ENCODE assay signal across 9 cellular contexts in genomic region chr16:3612510-3613466, GRCh38. TPM values are rescaled to one million over a fixed set of nuclear protein-coding genes. Genes with fewer than 3 reads are reported as not detected.
DNase-seq lines count a peak whose midpoint lies in the region; ATAC-seq and TF ChIP-seq lines count a peak whose summit lies in the region.
"Had no signal": no experiment of that assay in that cellular context is flagged by ENCODE, and none has a peak within 500 bp of the region (broad histone marks: within the 10 kb centered on the region; RNA-seq: fewer than 3 reads in every experiment).

No MANE protein-coding gene starts in this region.

- H3K36me3 Mint-ChIP-seq in activated CD4-positive, alpha-beta T cell treated with anti-CD3 and anti-CD28 coated beads, Interleukin-2, amount 10 ng/mL, durations not matched to agents 7 days and 5 days (ENCODE audit: low read depth) = peaks cover 36% of the 10 kb centered on the region
- H3K36me3 Mint-ChIP-seq in activated B cell treated with CpG ODN at 0.5 μM for 24 hours (ENCODE audit: low read depth) = peaks cover 26% of the 10 kb centered on the region

- H3K4me1 ChIP-seq in iPS-20b (ENCODE audit: insufficient read depth, low read length) (peaks cover 10% of the 10 kb centered on the region; the same call in 1 of the 2 replicates), subcutaneous abdominal adipose tissue (ENCODE audit: control insufficient read depth in 5 of 5, insufficient read depth in 5 of 5, low read length in 5 of 5) (peaks cover 0 to 29% (median 23%) of the 10 kb centered on the region in 5 donors)

- H3K4me3 Mint-ChIP-seq in activated CD4-positive, alpha-beta T cell treated with anti-CD3 and anti-CD28 coated beads, Interleukin-2, amount 10 ng/mL, durations not matched to agents 7 days and 5 days = peak overlapping the region; percentile 98
- peak overlapping the region; percentile 100 for H3K4me3 Mint-ChIP-seq in activated B cell treated with CpG ODN at 0.5 μM for 24 hours

- no peaks in the 10 kb centered on the region for H3K9me3 ChIP-seq in iPS-20b (ENCODE audit: insufficient read depth, low read depth, low read length)
- no peaks in the 10 kb centered on the region for H3K9me3 ChIP-seq in subcutaneous abdominal adipose tissue (ENCODE audit: control insufficient read depth in 5 of 5, low read length in 5 of 5)

- peak overlapping the region; percentile 95 for H3K4me3 ChIP-seq in iPS-20b (ENCODE audit: low read length)
- H3K4me3 ChIP-seq in subcutaneous abdominal adipose tissue (ENCODE audit: low read depth in 1 of 5, low read length in 5 of 5) = peak overlapping the region; percentile 82 to 97 (median 93)

- H3K36me3 ChIP-seq in iPS-20b (ENCODE audit: insufficient read depth, low read depth, low read length) (peaks cover 15% of the 10 kb centered on the region), subcutaneous abdominal adipose tissue (ENCODE audit: control insufficient read depth in 5 of 5, insufficient read depth in 5 of 5, low read length in 5 of 5) (peaks cover 0 to 4% (median 3%) of the 10 kb centered on the region in 5 donors)

- TF ChIP-seq CTCF in activated B cell treated with CpG ODN at 0.5 μM for 24 hours (IDR thresholded peaks at IDR 0.05) = no peak

- H3K27me3 ChIP-seq in iPS-20b (ENCODE audit: insufficient read depth, low read length) (no peaks in the 10 kb centered on the region), subcutaneous abdominal adipose tissue (ENCODE audit: control insufficient read depth in 5 of 5, insufficient read depth in 4 of 5, low read length in 5 of 5) (no peaks in the 10 kb centered on the region)

- intact Hi-C loops in activated B cell treated with CpG ODN at 0.5 μM for 24 hours (cut with micrococcal nuclease) = loop anchor here (5.0 to 10.0 kb wide), 2 partner anchors 458 to 660 kb away; partner anchors contain the start of gene TFAP4

- ATAC-seq in activated B cell treated with CpG ODN at 0.5 μM for 24 hours (ENCODE audit: low read depth) (no peak), GM18868 (IDR thresholded peaks at IDR 0.05; ENCODE audit: unreplicated experiment) (no peak), HG02642 (IDR thresholded peaks at IDR 0.05; ENCODE audit: poor library complexity, unreplicated experiment) (no peak)

- DNase-seq in activated CD4-positive, alpha-beta T cell treated with anti-CD3 and anti-CD28 coated beads, Interleukin-2, amount 10 ng/mL, durations not matched to agents 7 days and 5 days = no peak
- no peak for DNase-seq in activated CD4-positive, alpha-beta T cell treated with anti-CD3 and anti-CD28 coated beads, Interleukin-2, amount 50 U/mL, for 48 hours
- DNase-seq in activated B cell treated with CpG ODN at 0.5 μM for 24 hours (no peak), glomerular visceral epithelial cell (ENCODE audit: extremely low spot score) (no peak)
- DNase-seq: NCI-H2171 had no signal

- CTCF ChIA-PET in activated CD4-positive, alpha-beta T cell treated with anti-CD3 and anti-CD28 coated beads, Interleukin-2, amount 10 ng/mL, durations not matched to agents 7 days and 5 days (lab: Charles Lee) = interaction anchor here (0.6 kb wide), 1 partner anchor 53 kb away, joined by 3 read pairs; no protein-coding TSS in a partner anchor
- CTCF ChIA-PET in activated B cell treated with CpG ODN at 0.5 μM for 24 hours (lab: Charles Lee) = interaction anchor here (0.9 kb wide), 1 partner anchor 32 kb away, joined by 3 read pairs; no protein-coding TSS in a partner anchor

- peaks cover 61% of the 10 kb centered on the region for H3K4me1 Mint-ChIP-seq in activated CD4-positive, alpha-beta T cell treated with anti-CD3 and anti-CD28 coated beads, Interleukin-2, amount 10 ng/mL, durations not matched to agents 7 days and 5 days
- H3K4me1 Mint-ChIP-seq in activated B cell treated with CpG ODN at 0.5 μM for 24 hours = peaks cover 49% of the 10 kb centered on the region

- no peak overlapping the region for H3K27ac ChIP-seq in iPS-20b (ENCODE audit: low read length)
- H3K27ac ChIP-seq in subcutaneous abdominal adipose tissue (ENCODE audit: low read depth, low read length) = peak overlapping the region; percentile 81

- H3K9me3 Mint-ChIP-seq in activated CD4-positive, alpha-beta T cell treated with anti-CD3 and anti-CD28 coated beads, Interleukin-2, amount 10 ng/mL, durations not matched to agents 7 days and 5 days = no peaks in the 10 kb centered on the region
- H3K9me3 Mint-ChIP-seq in activated B cell treated with CpG ODN at 0.5 μM for 24 hours = no peaks in the 10 kb centered on the region

- H3K27me3 Mint-ChIP-seq in activated CD4-positive, alpha-beta T cell treated with anti-CD3 and anti-CD28 coated beads, Interleukin-2, amount 10 ng/mL, durations not matched to agents 7 days and 5 days = no peaks in the 10 kb centered on the region
- no peaks in the 10 kb centered on the region for H3K27me3 Mint-ChIP-seq in activated B cell treated with CpG ODN at 0.5 μM for 24 hours

- POLR2A ChIA-PET in activated CD4-positive, alpha-beta T cell treated with anti-CD3 and anti-CD28 coated beads, Interleukin-2, amount 10 ng/mL, durations not matched to agents 7 days and 5 days (lab: Charles Lee) = no interaction called here
- POLR2A ChIA-PET in activated B cell treated with CpG ODN at 0.5 μM for 24 hours (lab: Charles Lee) = interaction anchor here (0.8 to 1.4 kb wide), 8 partner anchors 9 to 330 kb away, joined by 3 to 8 read pairs (median 5); partner anchors contain the start of gene TRAP1

- H3K27ac Mint-ChIP-seq in activated CD4-positive, alpha-beta T cell treated with anti-CD3 and anti-CD28 coated beads, Interleukin-2, amount 10 ng/mL, durations not matched to agents 7 days and 5 days = peak overlapping the region; percentile 83
- peak overlapping the region; percentile 57 for H3K27ac Mint-ChIP-seq in activated B cell treated with CpG ODN at 0.5 μM for 24 hours

- H3K9ac ChIP-seq in iPS-20b (ENCODE audit: low read depth, low read length) (peak overlapping the region; percentile 90; the same call in 1 of the 2 replicates), subcutaneous abdominal adipose tissue (ENCODE audit: low read length in 5 of 5) (peak overlapping the region in 4 of 5 donors; percentile 28 to 98 (median 96))

RNA-seq across cellular contexts. Expression of gene SLX4, which starts 1.4 kb away (rescaled TPM):
- 10 to 100 TPM; 13.2 to 13.8 TPM for total RNA-seq in activated CD4-positive, alpha-beta T cell treated with anti-CD3 and anti-CD28 coated beads, Interleukin-2, amount 10 ng/mL, durations not matched to agents 7 days and 5 days
- total RNA-seq in activated B cell treated with CpG ODN at 0.5 μM for 24 hours = 11.4 and 13.0 TPM in 2 replicates

RNA-seq across cellular contexts. Expression of gene NLRC3, which starts 35.6 kb away (rescaled TPM):
- total RNA-seq in activated CD4-positive, alpha-beta T cell treated with anti-CD3 and anti-CD28 coated beads, Interleukin-2, amount 10 ng/mL, durations not matched to agents 7 days and 5 days = 10 to 100 TPM; 80.7 to 98.7 TPM
- 18.5 and 22.2 TPM in 2 replicates for total RNA-seq in activated B cell treated with CpG ODN at 0.5 μM for 24 hours

RNA-seq across cellular contexts. Expression of gene DNASE1, which starts 41.7 kb away (rescaled TPM):
- 10 to 100 TPM; 39.7 to 44.2 TPM for total RNA-seq in activated CD4-positive, alpha-beta T cell treated with anti-CD3 and anti-CD28 coated beads, Interleukin-2, amount 10 ng/mL, durations not matched to agents 7 days and 5 days
- total RNA-seq in activated B cell treated with CpG ODN at 0.5 μM for 24 hours = 25.6 and 28.5 TPM in 2 replicates
